In the genomic region with DNA sequence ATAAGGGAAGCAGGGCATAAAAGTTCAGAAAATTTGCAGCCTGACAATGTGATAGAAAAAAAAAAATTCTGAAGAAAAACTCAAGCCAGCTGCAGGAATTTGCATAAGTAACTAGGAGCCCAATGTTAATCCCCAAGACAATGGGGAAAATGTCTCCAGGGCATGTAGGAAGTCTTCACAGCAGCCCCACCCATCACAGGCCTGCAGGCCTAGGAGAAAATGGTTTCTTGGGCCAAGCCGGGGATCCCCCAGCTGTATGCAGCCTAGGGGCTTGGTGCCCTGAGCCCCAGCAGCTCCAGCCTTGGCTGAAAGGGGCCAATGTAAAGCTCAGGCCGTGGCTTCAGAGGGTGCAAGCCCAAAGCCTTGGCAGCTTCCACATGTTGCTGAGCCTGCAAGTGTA, we compare ENCODE assay signal across 1 cellular context.
TF ChIP-seq lines count a peak whose summit lies in the region.

No MANE protein-coding gene starts in this region.

TF ChIP-seq in GM23338, 12 proteins besides CTCF, POLR2A, EP300 and RAD21 (continued from another document):
- TF ChIP-seq REST (IDR thresholded peaks at IDR 0.05; ENCODE audit: unreplicated experiment) (no peak), ZNF462 (CRISPR knock-in tag; IDR thresholded peaks at IDR 0.05) (no peak)
